19 cellular contexts compared by ENCODE assay signal in the genomic region with DNA sequence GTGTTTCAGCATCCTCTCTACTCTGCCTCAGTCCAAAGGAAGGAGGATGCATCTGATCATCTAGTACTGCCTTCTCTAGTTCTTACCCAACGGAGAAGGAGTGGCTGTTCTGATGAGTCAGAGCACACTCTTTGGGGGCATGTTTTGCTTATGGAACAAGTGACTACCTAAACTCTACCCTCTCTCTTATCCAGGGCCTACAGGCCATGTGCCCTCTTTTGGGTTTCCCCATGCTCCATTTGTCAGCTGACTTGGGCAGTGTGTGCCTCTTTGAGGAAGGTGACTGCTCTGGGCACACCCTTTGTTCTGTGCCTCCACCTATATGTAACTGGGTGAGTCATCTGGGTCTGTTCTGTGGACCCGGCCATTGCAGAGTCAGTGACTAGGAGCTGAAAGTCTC.
A peak's percentile ranks its signal among the peaks of the same experiment; 100 is the strongest.
DNase-seq lines count a peak whose midpoint lies in the region; ATAC-seq, FAIRE-seq and TF ChIP-seq lines count a peak whose summit lies in the region.
"Had no signal": no experiment of that assay in that cellular context is flagged by ENCODE, and none has a peak within 500 bp of the region (broad histone marks: within the 10 kb centered on the region; RNA-seq: fewer than 3 reads in every experiment).

No MANE protein-coding gene starts in this region.

- H3K27me3 ChIP-seq in bronchial epithelial cell (ENCODE audit: control insufficient read depth, insufficient read depth, low read length), result no peaks in the 10 kb centered on the region
- H3K27me3 ChIP-seq: heart left ventricle had no signal

- TF ChIP-seq CTCF in bronchial epithelial cell (IDR thresholded peaks at IDR 0.05; ENCODE audit: insufficient read depth, low read length, severe bottlenecking), result no peak

- in situ Hi-C loops in Caki2 (cut with HindIII; ENCODE audit: low pct_unique_long_range_greater_than_20kb, low sequenced_read_pairs), result no loop called here

- FAIRE-seq in bronchial epithelial cell (lab: Jason Lieb, UNC), result no peak
- no peak for FAIRE-seq in GM19239 (lab: Jason Lieb, UNC)
- FAIRE-seq: endometrium, G401.6, GM12891 had no signal

- DNase-seq in Caki2 (ENCODE audit: low read depth) (peak; percentile 1), M059J (ENCODE audit: low read depth) (peak; percentile 23), bronchial epithelial cell (ENCODE audit: low read depth) (peak; percentile 40), kidney tubule cell (ENCODE audit: low spot score) (peak; percentile 13), GM19239 (ENCODE audit: insufficient read length, low spot score) (no peak)
- no peak for DNase-seq in NK-92 treated with Interleukin-12 subunit alpha and Interleukin-12 subunit beta, amount 100 ng/mL, for 24 hours (lab: John Stamatoyannopoulos, UW)
- DNase-seq in activated CD8-positive, alpha-beta memory T cell treated with anti-CD3 and anti-CD28 coated beads, Interleukin-2, amount 10 ng/mL, durations not matched to agents 7 days and 5 days, result no peak
- DNase-seq: activated CD4-positive, alpha-beta memory T cell treated with anti-CD3 and anti-CD28 coated beads for 36 hours; activated T-cell treated with anti-CD3 and anti-CD28 coated beads, Interleukin-2, amount 50 U/mL, for 72 hours; AML-193; Caco-2; heart left ventricle; islet precursor cell; NCI-H69; substantia nigra had no signal

- H3K36me3 Mint-ChIP-seq in activated CD8-positive, alpha-beta memory T cell treated with anti-CD3 and anti-CD28 coated beads, Interleukin-2, amount 10 ng/mL, durations not matched to agents 7 days and 5 days, result no peaks in the 10 kb centered on the region
- H3K36me3 Mint-ChIP-seq: activated CD4-positive, alpha-beta memory T cell treated with anti-CD3 and anti-CD28 coated beads for 36 hours had no signal

- H3K27ac Mint-ChIP-seq in activated CD8-positive, alpha-beta memory T cell treated with anti-CD3 and anti-CD28 coated beads, Interleukin-2, amount 10 ng/mL, durations not matched to agents 7 days and 5 days, result no peak overlapping the region
- H3K27ac Mint-ChIP-seq: activated CD4-positive, alpha-beta memory T cell treated with anti-CD3 and anti-CD28 coated beads for 36 hours; activated T-cell treated with anti-CD3 and anti-CD28 coated beads, Interleukin-2, amount 50 U/mL, for 72 hours had no signal

- ATAC-seq in HG02798 (IDR thresholded peaks at IDR 0.05; ENCODE audit: poor library complexity, unreplicated experiment), result no peak
- no peak for ATAC-seq in activated CD8-positive, alpha-beta memory T cell treated with anti-CD3 and anti-CD28 coated beads, Interleukin-2, amount 10 ng/mL, durations not matched to agents 7 days and 5 days
- ATAC-seq: heart left ventricle had no signal

- no peak overlapping the region for H3K4me3 ChIP-seq in bronchial epithelial cell (ENCODE audit: low read depth, low read length)
- H3K4me3 ChIP-seq: heart left ventricle had no signal

- CTCF ChIA-PET in activated CD8-positive, alpha-beta memory T cell treated with anti-CD3 and anti-CD28 coated beads, Interleukin-2, amount 10 ng/mL, durations not matched to agents 7 days and 5 days (lab: Charles Lee), result no interaction called here

- no peaks in the 10 kb centered on the region for H3K27me3 Mint-ChIP-seq in activated CD8-positive, alpha-beta memory T cell treated with anti-CD3 and anti-CD28 coated beads, Interleukin-2, amount 10 ng/mL, durations not matched to agents 7 days and 5 days
- H3K27me3 Mint-ChIP-seq: activated CD4-positive, alpha-beta memory T cell treated with anti-CD3 and anti-CD28 coated beads for 36 hours had no signal

- no peak overlapping the region for H3K4me3 Mint-ChIP-seq in activated CD8-positive, alpha-beta memory T cell treated with anti-CD3 and anti-CD28 coated beads, Interleukin-2, amount 10 ng/mL, durations not matched to agents 7 days and 5 days
- H3K4me3 Mint-ChIP-seq: activated CD4-positive, alpha-beta memory T cell treated with anti-CD3 and anti-CD28 coated beads for 36 hours; activated T-cell treated with anti-CD3 and anti-CD28 coated beads, Interleukin-2, amount 50 U/mL, for 72 hours had no signal

- peaks cover 21% of the 10 kb centered on the region for H3K9me3 Mint-ChIP-seq in activated CD8-positive, alpha-beta memory T cell treated with anti-CD3 and anti-CD28 coated beads, Interleukin-2, amount 10 ng/mL, durations not matched to agents 7 days and 5 days (ENCODE audit: low read depth)

- no peaks in the 10 kb centered on the region for H3K36me3 ChIP-seq in bronchial epithelial cell (ENCODE audit: control insufficient read depth, insufficient read depth, low read length)
- H3K36me3 ChIP-seq: heart left ventricle had no signal

- H3K4me1 Mint-ChIP-seq in activated CD8-positive, alpha-beta memory T cell treated with anti-CD3 and anti-CD28 coated beads, Interleukin-2, amount 10 ng/mL, durations not matched to agents 7 days and 5 days, result no peaks in the 10 kb centered on the region

Comparison
In these comparisons a context has a peak if more than half of its experiments do, and no peak if none do; other contexts are left out.
1. DNase-seq: peak in Caki2 (single experiment), M059J (single experiment), bronchial epithelial cell (single experiment) and kidney tubule cell (single experiment); none in GM19239 (single experiment), NK-92 treated with Interleukin-12 subunit alpha and Interleukin-12 subunit beta, amount 100 ng/mL, for 24 hours (single experiment) and activated CD8-positive, alpha-beta memory T cell treated with anti-CD3 and anti-CD28 coated beads, Interleukin-2, amount 10 ng/mL, durations not matched to agents 7 days and 5 days (single experiment).